In the genomic region with DNA sequence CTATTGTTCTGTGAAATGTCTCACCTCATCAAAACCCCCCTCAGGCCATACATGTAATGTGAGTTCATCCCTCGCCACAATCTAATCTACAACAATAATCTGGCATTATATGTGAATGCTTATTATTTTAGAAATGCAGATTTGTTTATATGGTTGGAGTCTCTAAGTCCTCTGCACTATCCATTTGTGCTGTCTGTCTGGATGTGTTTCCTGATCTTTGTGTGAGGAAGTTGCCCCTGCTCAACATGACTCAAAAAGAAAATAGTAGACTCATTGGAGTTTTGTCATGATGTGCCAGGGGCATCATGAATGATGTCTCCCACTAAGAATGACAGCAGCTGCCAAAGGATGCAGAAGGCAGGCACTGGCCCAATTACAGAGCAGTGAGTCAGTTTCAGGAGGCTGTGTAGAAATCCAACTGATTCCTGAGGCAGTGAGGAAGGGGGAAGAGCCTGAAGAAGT, we compare ENCODE assay signal across 10 cellular contexts.
DNase-seq lines count a peak whose midpoint lies in the region; TF ChIP-seq lines count a peak whose summit lies in the region.
"Had no signal": no experiment of that assay in that cellular context is flagged by ENCODE, and none has a peak within 500 bp of the region (broad histone marks: within the 10 kb centered on the region; RNA-seq: fewer than 3 reads in every experiment).

No MANE protein-coding gene starts in this region.

- H3K36me3 ChIP-seq in SJSA1: no peaks in the 10 kb centered on the region
- no peaks in the 10 kb centered on the region for H3K36me3 ChIP-seq in WERI-Rb-1

- TF ChIP-seq CTCF in fibroblast of mammary gland (conservative IDR thresholded peaks at IDR 0.05; ENCODE audit: control insufficient read depth, insufficient read depth, low read depth, low read length) (no peak), WERI-Rb-1 (IDR thresholded peaks at IDR 0.05; ENCODE audit: low read depth, low read length) (no peak)

- DNase-seq in EH (ENCODE audit: low read depth) (peak; percentile 99), SJSA1 (ENCODE audit: low read depth in 1 of 2, low spot score in 2 of 2) (peak; percentile 88 to 92), fibroblast of mammary gland (ENCODE audit: low read depth) (peak; percentile 97), posterior vena cava (ENCODE audit: low spot score) (peak; percentile 80), WERI-Rb-1 (no peak), SW 1271 (lab: John Stamatoyannopoulos, UW) (no peak)
- DNase-seq in activated CD4-positive, alpha-beta T cell treated with anti-CD3 and anti-CD28 coated beads for 48 hours: no peak
- no peak for DNase-seq in activated CD4-positive, alpha-beta T cell treated with anti-CD3 and anti-CD28 coated beads, Interleukin-2, amount 50 U/mL, for 4 hours
- DNase-seq: DMS79, erythroblast had no signal

- peak overlapping the region; percentile 81 for H3K27ac ChIP-seq in SJSA1
- H3K27ac ChIP-seq in WERI-Rb-1: no peak overlapping the region

- intact Hi-C loops in posterior vena cava (cut with DNase I): no loop called here

- H3K4me3 ChIP-seq in SJSA1: no peak overlapping the region
- H3K4me3 ChIP-seq in fibroblast of mammary gland (ENCODE audit: control insufficient read depth, low read depth, low read length): no peak overlapping the region
- no peak overlapping the region for H3K4me3 ChIP-seq in WERI-Rb-1 (ENCODE audit: low read depth, low read length)

- H3K27me3 ChIP-seq in SJSA1 (replicated peaks): no peaks in the 10 kb centered on the region
- H3K27me3 ChIP-seq in WERI-Rb-1 (ENCODE audit: insufficient read depth, low read depth, severe bottlenecking): no peaks in the 10 kb centered on the region

- H3K9me3 ChIP-seq in SJSA1 (replicated peaks) (no peaks in the 10 kb centered on the region), WERI-Rb-1 (ENCODE audit: severe bottlenecking) (no peaks in the 10 kb centered on the region)

- peaks cover 38% of the 10 kb centered on the region for H3K4me1 ChIP-seq in SJSA1 (replicated peaks)

Comparison
In these comparisons a context has a peak if more than half of its experiments do, and no peak if none do; other contexts are left out.
1. DNase-seq: peak in EH (single experiment), SJSA1 (2 of 2), fibroblast of mammary gland (single experiment) and posterior vena cava (single experiment); none in activated CD4-positive, alpha-beta T cell treated with anti-CD3 and anti-CD28 coated beads for 48 hours (single experiment), activated CD4-positive, alpha-beta T cell treated with anti-CD3 and anti-CD28 coated beads, Interleukin-2, amount 50 U/mL, for 4 hours (0 of 2), WERI-Rb-1 (single experiment) and SW 1271 (0 of 2).